Comparison of ENCODE assay signal across 29 cellular contexts in the genomic region with DNA sequence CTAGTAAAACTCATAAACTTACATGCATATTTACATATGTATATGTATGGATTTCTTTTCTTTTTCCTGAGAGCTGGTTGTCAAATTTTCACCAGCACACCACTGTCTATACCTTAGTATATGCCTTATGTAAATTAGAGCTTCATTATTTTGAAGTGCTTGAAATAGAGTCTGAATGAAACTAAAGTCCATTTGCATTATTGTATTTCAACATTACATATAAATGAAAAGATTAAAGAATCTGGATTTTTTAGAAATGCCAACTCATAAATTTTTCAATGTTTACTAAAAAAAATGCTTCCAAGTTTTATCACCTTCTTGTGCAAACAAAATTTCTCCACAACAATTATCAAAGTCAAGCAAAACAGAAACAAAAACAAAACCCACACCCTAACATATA.
"Had no signal": no experiment of that assay in that cellular context is flagged by ENCODE, and none has a peak within 500 bp of the region (broad histone marks: within the 10 kb centered on the region; RNA-seq: fewer than 3 reads in every experiment).

No MANE protein-coding gene starts in this region.

- H3K4me3 Mint-ChIP-seq: activated CD4-positive, alpha-beta T cell treated with anti-CD3 and anti-CD28 coated beads, Interleukin-2, amount 10 ng/mL, durations not matched to agents 7 days and 5 days; activated CD8-positive, alpha-beta T cell treated with anti-CD3 and anti-CD28 coated beads, Interleukin-2, amount 10 ng/mL, durations not matched to agents 7 days and 5 days; activated naive CD4-positive, alpha-beta T cell treated with anti-CD3 and anti-CD28 coated beads for 36 hours; activated naive CD8-positive, alpha-beta T cell; activated naive CD8-positive, alpha-beta T cell treated with anti-CD3 and anti-CD28 coated beads, Interleukin-2, amount 50 U/mL, for 24 hours; activated T-cell treated with anti-CD3 and anti-CD28 coated beads, Interleukin-2, amount 50 U/mL, for 24 hours; central memory CD8-positive, alpha-beta T cell had no signal

- H3K27ac ChIP-seq: brain microvascular endothelial cell, cardiac muscle cell had no signal

- H3K9me3 ChIP-seq: MG63 had no signal

- H3K36me3 ChIP-seq: brain microvascular endothelial cell, cardiac muscle cell had no signal

- H3K27ac Mint-ChIP-seq: activated CD4-positive, alpha-beta T cell treated with anti-CD3 and anti-CD28 coated beads, Interleukin-2, amount 10 ng/mL, durations not matched to agents 7 days and 5 days; activated CD8-positive, alpha-beta T cell treated with anti-CD3 and anti-CD28 coated beads, Interleukin-2, amount 10 ng/mL, durations not matched to agents 7 days and 5 days; activated naive CD4-positive, alpha-beta T cell treated with anti-CD3 and anti-CD28 coated beads for 36 hours; activated naive CD8-positive, alpha-beta T cell; activated naive CD8-positive, alpha-beta T cell treated with anti-CD3 and anti-CD28 coated beads, Interleukin-2, amount 50 U/mL, for 24 hours; activated T-cell treated with anti-CD3 and anti-CD28 coated beads, Interleukin-2, amount 50 U/mL, for 24 hours; activated T-helper 2 cell treated with anti-CD3 and anti-CD28 coated beads, Interferon-gamma antibody, Interleukin-2, Interleukin-4, amounts not matched to agents 10 μg/mL and 5 μg/mL and 100 μg/mL, durations not matched to agents 14 hours and 24 hours and 36 hours had no signal

- DNase-seq: activated CD4-positive, alpha-beta T cell treated with anti-CD3 and anti-CD28 coated beads, Interleukin-2, amount 10 ng/mL, durations not matched to agents 7 days and 5 days; activated CD4-positive, alpha-beta T cell treated with anti-CD3 and anti-CD28 coated beads, Interleukin-2, amount 50 U/mL, for 48 hours; activated CD8-positive, alpha-beta T cell treated with anti-CD3 and anti-CD28 coated beads, Interleukin-2, amount 10 ng/mL, durations not matched to agents 7 days and 5 days; activated gamma-delta T cell; activated naive CD4-positive, alpha-beta T cell treated with anti-CD3 and anti-CD28 coated beads for 36 hours; activated naive CD8-positive, alpha-beta T cell treated with anti-CD3 and anti-CD28 coated beads, Interleukin-2, amount 50 U/mL, for 24 hours; activated T-cell treated with anti-CD3 and anti-CD28 coated beads, Interleukin-2, amount 50 U/mL, for 24 hours; amniotic stem cell; aorta; brain microvascular endothelial cell; MG63; NCI-H1092; NCI-H1436 treated with DMSO at 0.1 percent for 48 hours; NCI-H1694 treated with DMSO at 0.1 percent for 48 hours; NCI-H2029; NCI-H345; NCI-H524 treated with DMSO at 0.1 percent for 48 hours; NCI-H748 treated with DMSO at 0.1 percent for 48 hours; NK-92 treated with Interleukin-12 subunit alpha and Interleukin-12 subunit beta, amount 100 ng/mL, for 24 hours; OCI-M1; SW 1271; T-helper 1 cell; T-helper 2 cell; T-helper 9 cell had no signal

- H3K9me3 Mint-ChIP-seq: activated CD4-positive, alpha-beta T cell treated with anti-CD3 and anti-CD28 coated beads, Interleukin-2, amount 10 ng/mL, durations not matched to agents 7 days and 5 days; activated naive CD4-positive, alpha-beta T cell treated with anti-CD3 and anti-CD28 coated beads for 36 hours; activated naive CD8-positive, alpha-beta T cell treated with anti-CD3 and anti-CD28 coated beads, Interleukin-2, amount 50 U/mL, for 24 hours; activated T-cell treated with anti-CD3 and anti-CD28 coated beads, Interleukin-2, amount 50 U/mL, for 24 hours; activated T-helper 2 cell treated with anti-CD3 and anti-CD28 coated beads, Interferon-gamma antibody, Interleukin-2, Interleukin-4, amounts not matched to agents 10 μg/mL and 5 μg/mL and 100 μg/mL, durations not matched to agents 14 hours and 24 hours and 36 hours; central memory CD8-positive, alpha-beta T cell had no signal

- ATAC-seq: activated CD8-positive, alpha-beta T cell treated with anti-CD3 and anti-CD28 coated beads, Interleukin-2, amount 10 ng/mL, durations not matched to agents 7 days and 5 days; activated naive CD8-positive, alpha-beta T cell treated with anti-CD3 and anti-CD28 coated beads, Interleukin-2, amount 50 U/mL, for 24 hours; K562 had no signal

- H3K4me3 ChIP-seq: cardiac muscle cell, K562, MG63 had no signal

- H3K27me3 ChIP-seq: brain microvascular endothelial cell, cardiac muscle cell, MG63 had no signal

- H3K36me3 Mint-ChIP-seq: activated naive CD8-positive, alpha-beta T cell had no signal

- H3K27me3 Mint-ChIP-seq: activated CD4-positive, alpha-beta T cell treated with anti-CD3 and anti-CD28 coated beads, Interleukin-2, amount 10 ng/mL, durations not matched to agents 7 days and 5 days; activated naive CD8-positive, alpha-beta T cell; activated naive CD8-positive, alpha-beta T cell treated with anti-CD3 and anti-CD28 coated beads, Interleukin-2, amount 50 U/mL, for 24 hours; activated T-cell treated with anti-CD3 and anti-CD28 coated beads, Interleukin-2, amount 50 U/mL, for 24 hours; central memory CD8-positive, alpha-beta T cell had no signal
